Comparison of ENCODE assay signal across 1 cellular context in the genomic region with DNA sequence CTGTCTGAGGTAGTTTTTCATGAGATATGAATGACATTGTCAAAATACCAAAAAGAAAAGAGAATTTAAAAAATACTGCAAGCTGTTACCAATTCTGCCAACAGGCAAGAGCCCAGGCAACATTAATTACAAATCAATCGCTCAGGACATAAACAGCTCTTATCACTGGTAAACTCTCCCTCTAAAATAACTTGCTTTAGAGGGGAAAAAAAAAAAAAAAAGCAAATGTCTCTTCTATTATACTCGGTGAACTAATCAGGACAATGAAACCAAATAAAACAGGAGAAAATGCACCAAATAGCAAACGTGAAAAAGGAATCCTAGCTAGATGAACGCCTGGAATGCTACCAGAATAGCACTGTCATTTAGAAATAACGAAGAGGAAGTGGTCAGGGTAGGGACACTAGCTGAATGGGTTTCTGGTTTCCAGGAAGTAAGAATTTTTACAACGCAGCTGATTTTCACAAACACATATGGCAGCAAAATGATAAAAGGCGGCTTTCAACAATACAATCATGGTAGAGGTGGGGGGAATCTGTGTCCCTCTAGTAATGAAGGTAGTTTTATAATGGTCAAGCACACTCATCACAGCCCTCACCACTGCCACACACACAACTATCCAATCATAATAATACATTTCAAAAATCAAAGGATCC.
TF ChIP-seq lines count a peak whose summit lies in the region.

No MANE protein-coding gene starts in this region.

TF ChIP-seq in GM12878, 131 proteins besides CTCF, POLR2A, EP300 and RAD21 (continued from another document):
- TF ChIP-seq TBL1XR1 (IDR thresholded peaks at IDR 0.05; ENCODE audit: low read depth, low read length) (no peak), PAX5 (IDR thresholded peaks at IDR 0.05; ENCODE audit: borderline replicate concordance, low read depth, low read length) (peak; percentile 64; the same call in 1 of the 2 replicates), NFIC (IDR thresholded peaks at IDR 0.05; ENCODE audit: low read depth, low read length) (peak; percentile 65; the same call in 1 of the 2 replicates), SMAD1 (IDR thresholded peaks at IDR 0.05; ENCODE audit: low read depth, partially characterized antibody) (no peak), KAT2A (conservative IDR thresholded peaks at IDR 0.05; ENCODE audit: control insufficient read depth, low read depth, low read length) (no peak), SKIL (IDR thresholded peaks at IDR 0.05; ENCODE audit: low read depth, poor library complexity, severe bottlenecking) (no peak), MTA2 (IDR thresholded peaks at IDR 0.05; ENCODE audit: low read depth) (0 out of 2 replicates have a peak, but pooled peaks have one; percentile 27), JUNB (IDR thresholded peaks at IDR 0.05) (peak; percentile 78), ETV6 (conservative IDR thresholded peaks at IDR 0.05 in 1 of 2, IDR thresholded peaks at IDR 0.05 in 1 of 2; ENCODE audit: borderline replicate concordance in 1 of 2, low read depth in 1 of 2) (peak in 1 of 2 experiments; percentile 97; a peak in 2 of 4 replicates), NBN (IDR thresholded peaks at IDR 0.05) (peak; percentile 28; the same call in 1 of the 2 replicates), ASH2L (IDR thresholded peaks at IDR 0.05; ENCODE audit: borderline replicate concordance, low read depth) (no peak), EED (IDR thresholded peaks at IDR 0.05; ENCODE audit: low read depth) (peak; percentile 72), TARDBP (IDR thresholded peaks at IDR 0.05; ENCODE audit: borderline replicate concordance) (no peak), RCOR1 (conservative IDR thresholded peaks at IDR 0.05; ENCODE audit: low read depth, low read length) (no peak), CBFB (IDR thresholded peaks at IDR 0.05; ENCODE audit: low read depth) (0 out of 2 replicates have a peak, but pooled peaks have one; percentile 41), BCL11A (IDR thresholded peaks at IDR 0.05; ENCODE audit: low read depth, low read length) (peak; percentile 59; the same call in 1 of the 2 replicates), CUX1 (IDR thresholded peaks at IDR 0.05; ENCODE audit: insufficient replicate concordance, low read depth, low read length) (no peak), IRF4 (IDR thresholded peaks at IDR 0.05; ENCODE audit: low read depth, low read length) (peak; percentile 64; the same call in 1 of the 2 replicates), IKZF1 (conservative IDR thresholded peaks at IDR 0.05) (peak; percentile 65), CREM (IDR thresholded peaks at IDR 0.05; ENCODE audit: low read depth) (peak; percentile 48; the same call in 1 of the 2 replicates), ZSCAN29 (IDR thresholded peaks at IDR 0.05) (no peak), STAT1 (conservative IDR thresholded peaks at IDR 0.05) (no peak), BHLHE40 (IDR thresholded peaks at IDR 0.05; ENCODE audit: borderline replicate concordance in 1 of 2, low read depth in 2 of 2, low read length in 1 of 2) (no peak)
- TF ChIP-seq, protein P1, sequence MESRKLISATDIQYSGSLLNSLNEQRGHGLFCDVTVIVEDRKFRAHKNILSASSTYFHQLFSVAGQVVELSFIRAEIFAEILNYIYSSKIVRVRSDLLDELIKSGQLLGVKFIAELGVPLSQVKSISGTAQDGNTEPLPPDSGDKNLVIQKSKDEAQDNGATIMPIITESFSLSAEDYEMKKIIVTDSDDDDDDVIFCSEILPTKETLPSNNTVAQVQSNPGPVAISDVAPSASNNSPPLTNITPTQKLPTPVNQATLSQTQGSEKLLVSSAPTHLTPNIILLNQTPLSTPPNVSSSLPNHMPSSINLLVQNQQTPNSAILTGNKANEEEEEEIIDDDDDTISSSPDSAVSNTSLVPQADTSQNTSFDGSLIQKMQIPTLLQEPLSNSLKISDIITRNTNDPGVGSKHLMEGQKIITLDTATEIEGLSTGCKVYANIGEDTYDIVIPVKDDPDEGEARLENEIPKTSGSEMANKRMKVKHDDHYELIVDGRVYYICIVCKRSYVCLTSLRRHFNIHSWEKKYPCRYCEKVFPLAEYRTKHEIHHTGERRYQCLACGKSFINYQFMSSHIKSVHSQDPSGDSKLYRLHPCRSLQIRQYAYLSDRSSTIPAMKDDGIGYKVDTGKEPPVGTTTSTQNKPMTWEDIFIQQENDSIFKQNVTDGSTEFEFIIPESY (IDR thresholded peaks at IDR 0.05) = no peak
